ENCODE assay signal across 16 cellular contexts in genomic region chr2:222088561-222088960, GRCh38.
DNase-seq lines count a peak whose midpoint lies in the region; ATAC-seq and TF ChIP-seq lines count a peak whose summit lies in the region.
"Had no signal": no experiment of that assay in that cellular context is flagged by ENCODE, and none has a peak within 500 bp of the region (broad histone marks: within the 10 kb centered on the region; RNA-seq: fewer than 3 reads in every experiment).

No MANE protein-coding gene starts in this region.

- H3K18ac ChIP-seq in mesenchymal stem cell (ENCODE audit: low read depth in 1 of 2, low read length in 2 of 2) = no peak overlapping the region

- H3K23ac ChIP-seq in mesenchymal stem cell (ENCODE audit: low read length in 2 of 2) = no peak overlapping the region

- no peak overlapping the region for H4K8ac ChIP-seq in mesenchymal stem cell (ENCODE audit: low read length)

- peaks cover 8% of the 10 kb centered on the region for H3K4me1 Mint-ChIP-seq in Caco-2 (ENCODE audit: low read depth, unreplicated experiment)
- H3K4me1 Mint-ChIP-seq: CD8-positive, alpha-beta memory T cell had no signal

- no peak for TF ChIP-seq CTCF in Caco-2 (IDR thresholded peaks at IDR 0.05; ENCODE audit: insufficient read depth in 1 of 2, low read depth in 1 of 2, low read length in 1 of 2, severe bottlenecking in 1 of 2, unreplicated experiment in 1 of 2)
- no peak for TF ChIP-seq CTCF in HEK293 (tag by site-specific recombination; IDR thresholded peaks at IDR 0.05)
- no peak for TF ChIP-seq CTCF in VCaP (conservative IDR thresholded peaks at IDR 0.05)
- TF ChIP-seq CTCF in tibial artery (IDR thresholded peaks at IDR 0.05) = no peak

- H3K36me3 ChIP-seq in Caco-2 (ENCODE audit: control insufficient read depth, insufficient read depth, low read length) (no peaks in the 10 kb centered on the region), HEK293 (ENCODE audit: control insufficient read depth in 2 of 2, insufficient read depth in 1 of 2, low read length in 2 of 2) (no peaks in the 10 kb centered on the region), mesenchymal stem cell (ENCODE audit: control insufficient read depth in 1 of 2, insufficient read depth in 2 of 2, low read depth in 1 of 2, low read length in 2 of 2) (no peaks in the 10 kb centered on the region), tibial artery (no peaks in the 10 kb centered on the region)
- H3K36me3 ChIP-seq: BLaER1, HAP-1 had no signal

- no peak overlapping the region for H3K14ac ChIP-seq in mesenchymal stem cell (ENCODE audit: low read length in 2 of 2)

- no peak overlapping the region for H3K4ac ChIP-seq in mesenchymal stem cell (ENCODE audit: low read depth in 1 of 2, low read length in 2 of 2)

- H2BK12ac ChIP-seq in mesenchymal stem cell (ENCODE audit: low read length in 2 of 2) = no peak overlapping the region

- no peak for DNase-seq in Caco-2
- DNase-seq in mesenchymal stem cell = peak; percentile 3
- DNase-seq in tibial artery = no peak
- DNase-seq in activated CD4-positive, alpha-beta T cell treated with anti-CD3 and anti-CD28 coated beads, Interleukin-2, amount 50 U/mL, for 4 hours = no peak
- DNase-seq: AML-193; CD8-positive, alpha-beta memory T cell; DMS53; GOT3; HFFc6 had no signal

- no peak overlapping the region for H2BK15ac ChIP-seq in mesenchymal stem cell (ENCODE audit: low read depth, poor library complexity, severe bottlenecking)

- no peaks in the 10 kb centered on the region for H3K79me1 ChIP-seq in mesenchymal stem cell (replicated peaks; ENCODE audit: low read length, poor library complexity, severe bottlenecking)

- no peak overlapping the region for H2AFZ ChIP-seq in mesenchymal stem cell (ENCODE audit: low read depth, low read length)

- H3K4me1 ChIP-seq in Caco-2 (no peaks in the 10 kb centered on the region), HEK293 (ENCODE audit: control insufficient read depth, insufficient read depth, low read length) (peaks cover 5% of the 10 kb centered on the region; the same call in 1 of the 2 replicates), mesenchymal stem cell (ENCODE audit: control insufficient read depth, insufficient read depth, low read depth, low read length) (no peaks in the 10 kb centered on the region), tibial artery (no peaks in the 10 kb centered on the region)
- H3K4me1 ChIP-seq: A549, BLaER1, HAP-1 had no signal

- H3K9me3 ChIP-seq in Caco-2 = no peaks in the 10 kb centered on the region; the same call in 1 of the 2 replicates
- H3K9me3 ChIP-seq in HEK293 (ENCODE audit: control insufficient read depth, insufficient read depth, low read depth, low read length) = no peaks in the 10 kb centered on the region
- peaks cover 7% of the 10 kb centered on the region for H3K9me3 ChIP-seq in mesenchymal stem cell (ENCODE audit: control insufficient read depth, low read length)
- peaks cover 0 to 5% (median 0%) of the 10 kb centered on the region in 3 donors for H3K9me3 ChIP-seq in tibial artery
- H3K9me3 ChIP-seq: A549, BLaER1, HAP-1 had no signal

- H3K36me3 Mint-ChIP-seq in Caco-2 (ENCODE audit: insufficient read depth, unreplicated experiment) = no peaks in the 10 kb centered on the region
- H3K36me3 Mint-ChIP-seq: CD8-positive, alpha-beta memory T cell had no signal

- ATAC-seq in HG03097 (IDR thresholded peaks at IDR 0.05; ENCODE audit: low FRiP score, unreplicated experiment) = no peak
- ATAC-seq: A549 had no signal

- no peak overlapping the region for H3K9ac ChIP-seq in mesenchymal stem cell (ENCODE audit: low read length)
- H3K9ac ChIP-seq: BLaER1 had no signal

- intact Hi-C loops in Caco-2 (cut with micrococcal nuclease; ENCODE audit: unreplicated experiment) (no loop called here), tibial artery (cut with DNase I; ENCODE audit: low total_unique reads) (no loop called here)

- no peak overlapping the region for H2AK5ac ChIP-seq in mesenchymal stem cell (ENCODE audit: low read length, severe bottlenecking)

- H2BK5ac ChIP-seq in mesenchymal stem cell (ENCODE audit: low read depth, low read length, poor library complexity, severe bottlenecking) = no peak overlapping the region

- peaks cover 16% of the 10 kb centered on the region for H3K27me3 Mint-ChIP-seq in Caco-2 (ENCODE audit: insufficient read depth, unreplicated experiment)
- H3K27me3 Mint-ChIP-seq: CD8-positive, alpha-beta memory T cell had no signal

- CTCF ChIA-PET in Caco-2 (lab: Charles Lee) (no interaction called here), HEK293 (lab: Yijun Ruan, JAX) (interaction anchor here (0.6 to 1.1 kb wide), 2 partner anchors 35 to 851 kb away, joined by 3 read pairs; no protein-coding TSS in a partner anchor)

- no peaks in the 10 kb centered on the region for H3K9me3 Mint-ChIP-seq in Caco-2 (ENCODE audit: unreplicated experiment)

- H3K4me3 Mint-ChIP-seq in Caco-2 (ENCODE audit: unreplicated experiment) = no peak overlapping the region
- H3K4me3 Mint-ChIP-seq: CD8-positive, alpha-beta memory T cell; HFFc6 had no signal

- H2BK120ac ChIP-seq in mesenchymal stem cell (ENCODE audit: low read depth, low read length) = no peak overlapping the region

- H3K27ac ChIP-seq in HEK293 (ENCODE audit: extremely low read depth, low read depth, low read length) (no peak overlapping the region), VCaP (peak overlapping the region; percentile 69), mesenchymal stem cell (ENCODE audit: low read length, poor library complexity, severe bottlenecking) (no peak overlapping the region), tibial artery (no peak overlapping the region)
- H3K27ac ChIP-seq: A549, BLaER1, HL-60 had no signal

- POLR2A ChIA-PET in Caco-2 (lab: Charles Lee) (no interaction called here), HEK293 (lab: Yijun Ruan, JAX) (no interaction called here)

- H3K4me3 ChIP-seq in Caco-2 (ENCODE audit: low read depth, low read length) (no peak overlapping the region), HEK293 (ENCODE audit: low read depth, low read length) (no peak overlapping the region), mesenchymal stem cell (ENCODE audit: insufficient read depth in 1 of 2, low read depth in 1 of 2, low read length in 2 of 2) (no peak overlapping the region), tibial artery (no peak overlapping the region)
- H3K4me3 ChIP-seq: A549, BLaER1, HAP-1 had no signal

- no peak overlapping the region for H4K91ac ChIP-seq in mesenchymal stem cell (ENCODE audit: low read length)

- no peaks in the 10 kb centered on the region for H3K27me3 ChIP-seq in Caco-2 (replicated peaks; ENCODE audit: control insufficient read depth, insufficient read depth, low read length)
- peaks cover 0 to 4% of the 10 kb centered on the region in 2 experiments for H3K27me3 ChIP-seq in mesenchymal stem cell (ENCODE audit: control insufficient read depth in 1 of 2, insufficient read depth in 1 of 2, low read length in 2 of 2)
- H3K27me3 ChIP-seq in tibial artery = no peaks in the 10 kb centered on the region
- H3K27me3 ChIP-seq: BLaER1 had no signal

- no TSS peak for BruUV-seq in Caco-2 (replicated peaks; lab: Mats Ljungman, UMichigan)

- H3K4me2 ChIP-seq in mesenchymal stem cell (ENCODE audit: low read length, poor library complexity, severe bottlenecking) = no peak overlapping the region
- H3K4me2 ChIP-seq: A549, BLaER1 had no signal

- 74% methylated on average over 2 of the region's 2 CpGs for WGBS in mesenchymal stem cell

- peak overlapping the region; percentile 1 for H3K27ac Mint-ChIP-seq in Caco-2 (ENCODE audit: unreplicated experiment)
- H3K27ac Mint-ChIP-seq: CD8-positive, alpha-beta memory T cell; HFFc6 had no signal

TF ChIP-seq in HEK293, 187 proteins besides CTCF, POLR2A, EP300 and RAD21:
- TF ChIP-seq ZNF701 (tag by site-specific recombination; IDR thresholded peaks at IDR 0.05) = no peak
- TF ChIP-seq ZNF362 (tag by site-specific recombination; IDR thresholded peaks at IDR 0.05) = no peak
- TF ChIP-seq GLIS1 (tag by site-specific recombination; IDR thresholded peaks at IDR 0.05) = peak; percentile 83
- no peak for TF ChIP-seq ZNF335 (tag by site-specific recombination; conservative IDR thresholded peaks at IDR 0.05)
